ENCODE assay signal across 1 cellular context in genomic region chr7:107463139-107464078, GRCh38.
TF ChIP-seq lines count a peak whose summit lies in the region.

No MANE protein-coding gene starts in this region.

TF ChIP-seq in K562, 482 proteins besides CTCF, POLR2A, EP300 and RAD21 (continued from another document and continues in another):
- TF ChIP-seq, protein P1, sequence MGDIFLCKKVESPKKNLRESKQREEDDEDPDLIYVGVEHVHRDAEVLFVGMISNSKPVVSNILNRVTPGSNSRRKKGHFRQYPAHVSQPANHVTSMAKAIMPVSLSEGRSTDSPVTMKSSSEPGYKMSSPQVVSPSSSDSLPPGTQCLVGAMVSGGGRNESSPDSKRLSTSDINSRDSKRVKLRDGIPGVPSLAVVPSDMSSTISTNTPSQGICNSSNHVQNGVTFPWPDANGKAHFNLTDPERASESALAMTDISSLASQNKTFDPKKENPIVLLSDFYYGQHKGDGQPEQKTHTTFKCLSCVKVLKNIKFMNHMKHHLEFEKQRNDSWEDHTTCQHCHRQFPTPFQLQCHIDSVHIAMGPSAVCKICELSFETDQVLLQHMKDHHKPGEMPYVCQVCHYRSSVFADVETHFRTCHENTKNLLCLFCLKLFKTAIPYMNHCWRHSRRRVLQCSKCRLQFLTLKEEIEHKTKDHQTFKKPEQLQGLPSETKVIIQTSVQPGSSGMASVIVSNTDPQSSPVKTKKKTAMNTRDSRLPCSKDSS (IDR thresholded peaks at IDR 0.05; ENCODE audit: low read depth, partially characterized antibody), result no peak
- no peak for TF ChIP-seq MEF2D (tag; conservative IDR thresholded peaks at IDR 0.05; ENCODE audit: low read depth)
- peak; percentile 94 for TF ChIP-seq C11orf30 (IDR thresholded peaks at IDR 0.05; ENCODE audit: low read depth)
- TF ChIP-seq MXI1 (IDR thresholded peaks at IDR 0.05; ENCODE audit: low read depth, low read length), result no peak
- TF ChIP-seq, protein P2, sequence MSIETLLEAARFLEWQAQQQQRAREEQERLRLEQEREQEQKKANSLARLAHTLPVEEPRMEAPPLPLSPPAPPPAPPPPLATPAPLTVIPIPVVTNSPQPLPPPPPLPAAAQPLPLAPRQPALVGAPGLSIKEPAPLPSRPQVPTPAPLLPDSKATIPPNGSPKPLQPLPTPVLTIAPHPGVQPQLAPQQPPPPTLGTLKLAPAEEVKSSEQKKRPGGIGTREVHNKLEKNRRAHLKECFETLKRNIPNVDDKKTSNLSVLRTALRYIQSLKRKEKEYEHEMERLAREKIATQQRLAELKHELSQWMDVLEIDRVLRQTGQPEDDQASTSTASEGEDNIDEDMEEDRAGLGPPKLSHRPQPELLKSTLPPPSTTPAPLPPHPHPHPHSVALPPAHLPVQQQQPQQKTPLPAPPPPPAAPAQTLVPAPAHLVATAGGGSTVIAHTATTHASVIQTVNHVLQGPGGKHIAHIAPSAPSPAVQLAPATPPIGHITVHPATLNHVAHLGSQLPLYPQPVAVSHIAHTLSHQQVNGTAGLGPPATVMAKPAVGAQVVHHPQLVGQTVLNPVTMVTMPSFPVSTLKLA (conservative IDR thresholded peaks at IDR 0.05), result 0 out of 4 replicates have a peak, but pooled peaks of 1 of the 2 experiments have one; percentile 26
- TF ChIP-seq ATF4 (CRISPR knock-in tag; IDR thresholded peaks at IDR 0.05), result no peak
- TF ChIP-seq SREBF1 (IDR thresholded peaks at IDR 0.05; ENCODE audit: borderline replicate concordance, low read depth, low read length), result no peak
- peak; percentile 26; the same call in 1 of the 2 replicates for TF ChIP-seq ARID1B (IDR thresholded peaks at IDR 0.05)
- TF ChIP-seq ZNF699 (CRISPR knock-in tag; IDR thresholded peaks at IDR 0.05; ENCODE audit: insufficient replicate concordance), result no peak
- no peak for TF ChIP-seq NR4A1 (CRISPR knock-in tag; IDR thresholded peaks at IDR 0.05)
- TF ChIP-seq NR4A1 (tag; IDR thresholded peaks at IDR 0.05), result no peak
- TF ChIP-seq ZSCAN32 (CRISPR knock-in tag; IDR thresholded peaks at IDR 0.05), result no peak
- TF ChIP-seq MTF1 (CRISPR knock-in tag; IDR thresholded peaks at IDR 0.05; ENCODE audit: borderline replicate concordance), result no peak
- peak; percentile 55; the same call in 1 of the 2 replicates for TF ChIP-seq HDAC2 (IDR thresholded peaks at IDR 0.05)
- TF ChIP-seq NFE2 (IDR thresholded peaks at IDR 0.05; ENCODE audit: low read depth), result peak; percentile 98
- TF ChIP-seq GTF2E2 (tag; IDR thresholded peaks at IDR 0.05), result no peak
- TF ChIP-seq, protein P3, sequence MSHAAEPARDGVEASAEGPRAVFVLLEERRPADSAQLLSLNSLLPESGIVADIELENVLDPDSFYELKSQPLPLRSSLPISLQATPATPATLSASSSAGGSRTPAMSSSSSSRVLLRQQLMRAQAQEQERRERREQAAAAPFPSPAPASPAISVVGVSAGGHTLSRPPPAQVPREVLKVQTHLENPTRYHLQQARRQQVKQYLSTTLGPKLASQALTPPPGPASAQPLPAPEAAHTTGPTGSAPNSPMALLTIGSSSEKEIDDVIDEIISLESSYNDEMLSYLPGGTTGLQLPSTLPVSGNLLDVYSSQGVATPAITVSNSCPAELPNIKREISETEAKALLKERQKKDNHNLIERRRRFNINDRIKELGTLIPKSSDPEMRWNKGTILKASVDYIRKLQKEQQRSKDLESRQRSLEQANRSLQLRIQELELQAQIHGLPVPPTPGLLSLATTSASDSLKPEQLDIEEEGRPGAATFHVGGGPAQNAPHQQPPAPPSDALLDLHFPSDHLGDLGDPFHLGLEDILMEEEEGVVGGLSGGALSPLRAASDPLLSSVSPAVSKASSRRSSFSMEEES (CRISPR knock-in tag; IDR thresholded peaks at IDR 0.05), result no peak
- no peak for TF ChIP-seq RBM25 (IDR thresholded peaks at IDR 0.05; ENCODE audit: low read depth, low read length, severe bottlenecking)
- TF ChIP-seq KDM1A (IDR thresholded peaks at IDR 0.05), result peak in 1 of 2 experiments; percentile 74; a peak in 3 of 4 replicates
- TF ChIP-seq ZBTB7A (IDR thresholded peaks at IDR 0.05; ENCODE audit: borderline replicate concordance, control insufficient read depth, low read depth, low read length), result no peak
- TF ChIP-seq USF1 (CRISPR knock-in tag; IDR thresholded peaks at IDR 0.05), result no peak
- TF ChIP-seq, protein P4, sequence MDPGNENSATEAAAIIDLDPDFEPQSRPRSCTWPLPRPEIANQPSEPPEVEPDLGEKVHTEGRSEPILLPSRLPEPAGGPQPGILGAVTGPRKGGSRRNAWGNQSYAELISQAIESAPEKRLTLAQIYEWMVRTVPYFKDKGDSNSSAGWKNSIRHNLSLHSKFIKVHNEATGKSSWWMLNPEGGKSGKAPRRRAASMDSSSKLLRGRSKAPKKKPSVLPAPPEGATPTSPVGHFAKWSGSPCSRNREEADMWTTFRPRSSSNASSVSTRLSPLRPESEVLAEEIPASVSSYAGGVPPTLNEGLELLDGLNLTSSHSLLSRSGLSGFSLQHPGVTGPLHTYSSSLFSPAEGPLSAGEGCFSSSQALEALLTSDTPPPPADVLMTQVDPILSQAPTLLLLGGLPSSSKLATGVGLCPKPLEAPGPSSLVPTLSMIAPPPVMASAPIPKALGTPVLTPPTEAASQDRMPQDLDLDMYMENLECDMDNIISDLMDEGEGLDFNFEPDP (CRISPR knock-in tag; IDR thresholded peaks at IDR 0.05), result no peak
- no peak for TF ChIP-seq NKRF (IDR thresholded peaks at IDR 0.05; ENCODE audit: borderline replicate concordance)
- TF ChIP-seq ZNF184 (CRISPR knock-in tag; IDR thresholded peaks at IDR 0.05), result no peak
- no peak for TF ChIP-seq SRSF3 (IDR thresholded peaks at IDR 0.05; ENCODE audit: insufficient read depth, low read length)
- no peak for TF ChIP-seq SNAPC5 (CRISPR knock-in tag; IDR thresholded peaks at IDR 0.05)
- TF ChIP-seq USF2 (CRISPR knock-in tag; IDR thresholded peaks at IDR 0.05), result no peak
- TF ChIP-seq E2F3 (CRISPR knock-in tag; IDR thresholded peaks at IDR 0.05), result no peak
- no peak for TF ChIP-seq ELF2 (CRISPR knock-in tag; IDR thresholded peaks at IDR 0.05)
- TF ChIP-seq ELF1 (tag; IDR thresholded peaks at IDR 0.05), result no peak
- TF ChIP-seq PHTF2 (CRISPR knock-in tag; IDR thresholded peaks at IDR 0.05), result no peak
- TF ChIP-seq HEY1 (CRISPR knock-in tag; IDR thresholded peaks at IDR 0.05; ENCODE audit: borderline replicate concordance), result no peak
- no peak for TF ChIP-seq HMGN3 (IDR thresholded peaks at IDR 0.05; ENCODE audit: borderline replicate concordance, extremely low read depth, insufficient read length, low read depth, low read length)
- TF ChIP-seq POLR3A (IDR thresholded peaks at IDR 0.05; ENCODE audit: borderline replicate concordance, extremely low read depth, insufficient read depth, insufficient read length), result no peak
- TF ChIP-seq NFATC3 (IDR thresholded peaks at IDR 0.05), result no peak
- TF ChIP-seq HDAC8 (tag; IDR thresholded peaks at IDR 0.05), result no peak
- no peak for TF ChIP-seq RBM15 (IDR thresholded peaks at IDR 0.05; ENCODE audit: insufficient read depth, low read length)
- no peak for TF ChIP-seq HBP1 (CRISPR knock-in tag; IDR thresholded peaks at IDR 0.05)
- TF ChIP-seq, protein P5, sequence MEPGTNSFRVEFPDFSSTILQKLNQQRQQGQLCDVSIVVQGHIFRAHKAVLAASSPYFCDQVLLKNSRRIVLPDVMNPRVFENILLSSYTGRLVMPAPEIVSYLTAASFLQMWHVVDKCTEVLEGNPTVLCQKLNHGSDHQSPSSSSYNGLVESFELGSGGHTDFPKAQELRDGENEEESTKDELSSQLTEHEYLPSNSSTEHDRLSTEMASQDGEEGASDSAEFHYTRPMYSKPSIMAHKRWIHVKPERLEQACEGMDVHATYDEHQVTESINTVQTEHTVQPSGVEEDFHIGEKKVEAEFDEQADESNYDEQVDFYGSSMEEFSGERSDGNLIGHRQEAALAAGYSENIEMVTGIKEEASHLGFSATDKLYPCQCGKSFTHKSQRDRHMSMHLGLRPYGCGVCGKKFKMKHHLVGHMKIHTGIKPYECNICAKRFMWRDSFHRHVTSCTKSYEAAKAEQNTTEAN (CRISPR knock-in tag; IDR thresholded peaks at IDR 0.05), result no peak
- no peak for TF ChIP-seq RNF219 (CRISPR knock-in tag; IDR thresholded peaks at IDR 0.05)
- no peak for TF ChIP-seq RUNX1 (IDR thresholded peaks at IDR 0.05; ENCODE audit: low read depth)
- TF ChIP-seq PATZ1 (CRISPR knock-in tag; IDR thresholded peaks at IDR 0.05; ENCODE audit: borderline replicate concordance), result no peak
- no peak for TF ChIP-seq ZNF146 (CRISPR knock-in tag; IDR thresholded peaks at IDR 0.05; ENCODE audit: unreplicated experiment)
- TF ChIP-seq ESRRB (CRISPR knock-in tag; IDR thresholded peaks at IDR 0.05; ENCODE audit: borderline replicate concordance), result no peak
